Comparison of ENCODE assay signal across 2 cellular contexts in genomic region chr17:42685831-42686230, GRCh38.
TF ChIP-seq lines count a peak whose summit lies in the region.

No MANE protein-coding gene starts in this region.

TF ChIP-seq in SK-N-SH, 30 proteins besides CTCF, POLR2A, EP300 and RAD21:
- TF ChIP-seq YY1 (IDR thresholded peaks at IDR 0.05; ENCODE audit: low read depth) (no peak), IRF3 (IDR thresholded peaks at IDR 0.05; ENCODE audit: low read depth, low read length) (no peak), USF1 (IDR thresholded peaks at IDR 0.05; ENCODE audit: borderline replicate concordance, low read depth) (no peak), CHD2 (IDR thresholded peaks at IDR 0.05; ENCODE audit: low read length, partially characterized antibody) (no peak), RXRA (IDR thresholded peaks at IDR 0.05; ENCODE audit: borderline replicate concordance, low read depth) (no peak), TCF12 (IDR thresholded peaks at IDR 0.05) (no peak), POLR2AphosphoS5 (IDR thresholded peaks at IDR 0.05; ENCODE audit: low read depth, low read length) (no peak), NRF1 (IDR thresholded peaks at IDR 0.05; ENCODE audit: low read depth, low read length) (no peak), FOXM1 (IDR thresholded peaks at IDR 0.05; ENCODE audit: low read depth) (no peak), ELF1 (IDR thresholded peaks at IDR 0.05) (no peak), GABPA (IDR thresholded peaks at IDR 0.05; ENCODE audit: low read depth) (no peak), NFIC (IDR thresholded peaks at IDR 0.05; ENCODE audit: borderline replicate concordance) (no peak), EZH2phosphoT487 (IDR thresholded peaks at IDR 0.05; ENCODE audit: borderline replicate concordance, low read depth) (no peak), MAX (IDR thresholded peaks at IDR 0.05; ENCODE audit: low read depth) (no peak), JUND (IDR thresholded peaks at IDR 0.05) (no peak), SMC3 (IDR thresholded peaks at IDR 0.05; ENCODE audit: low read depth, low read length) (no peak), FOXJ3 (CRISPR knock-in tag; IDR thresholded peaks at IDR 0.05) (no peak), TEAD4 (IDR thresholded peaks at IDR 0.05; ENCODE audit: borderline replicate concordance, insufficient read depth) (no peak), MXI1 (IDR thresholded peaks at IDR 0.05; ENCODE audit: low read depth, low read length) (no peak), ZBTB33 (IDR thresholded peaks at IDR 0.05; ENCODE audit: borderline replicate concordance, low read depth) (no peak)

TF ChIP-seq in SK-N-SH treated with all-trans-retinoic acid at 6 μM for 48 hours, 23 proteins besides CTCF, POLR2A, EP300 and RAD21:
- no peak for TF ChIP-seq ZC3H10 (CRISPR knock-in tag; IDR thresholded peaks at IDR 0.05)
- TF ChIP-seq ARNTL (CRISPR knock-in tag; IDR thresholded peaks at IDR 0.05; ENCODE audit: borderline replicate concordance, low read depth), result no peak
- no peak for TF ChIP-seq PPARA (CRISPR knock-in tag; IDR thresholded peaks at IDR 0.05; ENCODE audit: borderline replicate concordance)
- no peak for TF ChIP-seq ESRRG (CRISPR knock-in tag; IDR thresholded peaks at IDR 0.05)
- TF ChIP-seq ZFP3 (CRISPR knock-in tag; IDR thresholded peaks at IDR 0.05), result no peak
- TF ChIP-seq PATZ1 (CRISPR knock-in tag; IDR thresholded peaks at IDR 0.05; ENCODE audit: borderline replicate concordance), result no peak
- no peak for TF ChIP-seq SNAI2 (CRISPR knock-in tag; IDR thresholded peaks at IDR 0.05)
- TF ChIP-seq ISL1 (CRISPR knock-in tag; IDR thresholded peaks at IDR 0.05), result no peak
- TF ChIP-seq RARB (CRISPR knock-in tag; IDR thresholded peaks at IDR 0.05), result no peak
- no peak for TF ChIP-seq ZNF70 (CRISPR knock-in tag; IDR thresholded peaks at IDR 0.05)
- TF ChIP-seq ZFP30 (CRISPR knock-in tag; IDR thresholded peaks at IDR 0.05), result no peak
- TF ChIP-seq TCF4 (CRISPR knock-in tag; IDR thresholded peaks at IDR 0.05; ENCODE audit: borderline replicate concordance), result no peak
- no peak for TF ChIP-seq TSHZ2 (CRISPR knock-in tag; IDR thresholded peaks at IDR 0.05)
- TF ChIP-seq CREB5 (CRISPR knock-in tag; IDR thresholded peaks at IDR 0.05; ENCODE audit: low read depth), result no peak
- no peak for TF ChIP-seq TOX (CRISPR knock-in tag; IDR thresholded peaks at IDR 0.05; ENCODE audit: borderline replicate concordance)
- TF ChIP-seq OSR1 (CRISPR knock-in tag; IDR thresholded peaks at IDR 0.05), result no peak
- TF ChIP-seq POU6F1 (CRISPR knock-in tag; IDR thresholded peaks at IDR 0.05; ENCODE audit: borderline replicate concordance, low read depth), result no peak
- no peak for TF ChIP-seq BACH2 (CRISPR knock-in tag; IDR thresholded peaks at IDR 0.05; ENCODE audit: borderline replicate concordance)
- no peak for TF ChIP-seq CSDC2 (CRISPR knock-in tag; IDR thresholded peaks at IDR 0.05)
- TF ChIP-seq ZNF8 (CRISPR knock-in tag; IDR thresholded peaks at IDR 0.05), result no peak
